27 cellular contexts compared by ENCODE assay signal in genomic region chr7:25223206-25223605, GRCh38. TPM values are rescaled to one million over a fixed set of nuclear protein-coding genes. Genes with fewer than 3 reads are reported as not detected.
"Had no signal": no experiment of that assay in that cellular context is flagged by ENCODE, and none has a peak within 500 bp of the region (broad histone marks: within the 10 kb centered on the region; RNA-seq: fewer than 3 reads in every experiment).

No MANE protein-coding gene starts in this region.

- ATAC-seq: Panc1, PC-3, SK-N-SH treated with all-trans-retinoic acid at 6 μM for 48 hours had no signal

- DNase-seq: KBM-7; MV-4-11; NCI-H1048; NCI-H1105; NCI-H1417; NCI-H1436 treated with DMSO at 0.1 percent for 48 hours; NCI-H1694 treated with DMSO at 0.1 percent for 48 hours; NCI-H1930; NCI-H2081 treated with DMSO at 0.1 percent for 48 hours; NCI-H2171; NCI-H226; NCI-H446; NCI-H510A; NCI-H524 treated with DMSO at 0.1 percent for 48 hours; NCI-H69; NCI-H774; NK-92 treated with Interleukin-12 subunit alpha and Interleukin-12 subunit beta, amount 100 ng/mL, for 24 hours; PC-3; SHP77 had no signal

- H3K27ac ChIP-seq: HL-60, RWPE1 had no signal

- H3K4me1 Mint-ChIP-seq: IgD-negative memory B cell had no signal

- H3K36me3 Mint-ChIP-seq: IgD-negative memory B cell had no signal

- H3K9me3 Mint-ChIP-seq: IgD-negative memory B cell had no signal

- H3K27ac Mint-ChIP-seq: IgD-negative memory B cell had no signal

- H3K4me3 Mint-ChIP-seq: IgD-negative memory B cell had no signal

RNA-seq across cellular contexts. Expression of gene NPVF, which starts 5.1 kb away (rescaled TPM):
- total RNA-seq: LHCN-M2, MCF 10A, OCI-LY7, PC-3 had no signal
- polyA plus RNA-seq: IgD-negative memory B cell had no signal
